Comparison of ENCODE assay signal across 9 cellular contexts in genomic region chr10:86968271-86968993, GRCh38. TPM values are rescaled to one million over a fixed set of nuclear protein-coding genes. Genes with fewer than 3 reads are reported as not detected.
A peak's percentile ranks its signal among the peaks of the same experiment; 100 is the strongest.
DNase-seq lines count a peak whose midpoint lies in the region; ATAC-seq and TF ChIP-seq lines count a peak whose summit lies in the region.
"Had no signal": no experiment of that assay in that cellular context is flagged by ENCODE, and none has a peak within 500 bp of the region (broad histone marks: within the 10 kb centered on the region; RNA-seq: fewer than 3 reads in every experiment).

Gene ADIRF, plus strand, starts transcription at chr10:86968482. Its CDS starts 63 bp downstream, at chr10:86968545.

- no peaks in the 10 kb centered on the region for H3K36me3 ChIP-seq in lung (ENCODE audit: control insufficient read depth in 2 of 2, insufficient read depth in 2 of 2, low read length in 2 of 2)
- no peaks in the 10 kb centered on the region for H3K36me3 ChIP-seq in upper lobe of right lung

- ATAC-seq in lung (ENCODE audit: insufficient read depth, low FRiP score), result no peak
- ATAC-seq in upper lobe of right lung, result peak; percentile 46

- intact Hi-C loops in activated naive CD4-positive, alpha-beta T cell treated with anti-CD3 and anti-CD28 coated beads for 36 hours (cut with micrococcal nuclease), result no loop called here
- intact Hi-C loops in upper lobe of right lung (cut with DNase I), result no loop called here

- no peaks in the 10 kb centered on the region for H3K9me3 ChIP-seq in lung (ENCODE audit: control insufficient read depth in 2 of 2, insufficient read depth in 1 of 2, low read length in 1 of 2)
- H3K9me3 ChIP-seq in upper lobe of right lung, result no peaks in the 10 kb centered on the region

- peak within 1 kb of the TSS; percentile 9 for H3K4me3 Mint-ChIP-seq in activated naive CD4-positive, alpha-beta T cell treated with anti-CD3 and anti-CD28 coated beads for 36 hours
- no peak within 1 kb of the TSS for H3K4me3 Mint-ChIP-seq in chondrocyte (ENCODE audit: unreplicated experiment)

- peaks cover 0 to 35% of the 10 kb centered on the region in 2 donors for H3K4me1 ChIP-seq in lung (ENCODE audit: control insufficient read depth in 2 of 2, insufficient read depth in 2 of 2, low read length in 2 of 2)
- H3K4me1 ChIP-seq in upper lobe of right lung, result peaks cover 44% of the 10 kb centered on the region

- WGBS in lung, 2 donors, result 13 to 14% methylated on average over 52 to 59 of the region's 59 CpGs

- no peaks in the 10 kb centered on the region for H3K9me3 Mint-ChIP-seq in activated naive CD4-positive, alpha-beta T cell treated with anti-CD3 and anti-CD28 coated beads for 36 hours
- H3K9me3 Mint-ChIP-seq in chondrocyte (ENCODE audit: low read depth), result no peaks in the 10 kb centered on the region

- H3K27me3 ChIP-seq in lung (ENCODE audit: control insufficient read depth, insufficient read depth), result no peaks in the 10 kb centered on the region
- no peaks in the 10 kb centered on the region for H3K27me3 ChIP-seq in upper lobe of right lung

- CTCF ChIA-PET in activated naive CD4-positive, alpha-beta T cell treated with anti-CD3 and anti-CD28 coated beads for 36 hours (lab: Charles Lee), result interaction anchor here (1.1 to 2.8 kb wide), 3 partner anchors 25 to 256 kb away, joined by 3 to 10 read pairs (median 4); no protein-coding TSS in a partner anchor

- no peak for DNase-seq in activated naive CD4-positive, alpha-beta T cell treated with anti-CD3 and anti-CD28 coated beads for 36 hours
- no peak for DNase-seq in activated naive CD4-positive, alpha-beta T cell treated with Interleukin-2 at 50 U/mL for 16 hours
- DNase-seq in chondrocyte (ENCODE audit: low spot score), result peak; percentile 93
- peak; percentile 75 for DNase-seq in lung (ENCODE audit: low spot score)
- DNase-seq in upper lobe of right lung, result peak; percentile 86
- no peak for DNase-seq in HuH-7 (ENCODE audit: low spot score)
- DNase-seq in NOMO-1 (lab: John Stamatoyannopoulos, UW; ENCODE audit: unreplicated experiment in 2 of 2), result no peak
- DNase-seq in NCI-H345 treated with DMSO at 0.1 percent for 48 hours (lab: John Stamatoyannopoulos, UW; ENCODE audit: unreplicated experiment), result no peak
- DNase-seq: MV-4-11 had no signal

- H3K27ac Mint-ChIP-seq in activated naive CD4-positive, alpha-beta T cell treated with anti-CD3 and anti-CD28 coated beads for 36 hours, result no peak within 1 kb of the TSS
- H3K27ac Mint-ChIP-seq in chondrocyte (ENCODE audit: unreplicated experiment), result no peak within 1 kb of the TSS

- H3K4me3 ChIP-seq in lung (peak within 1 kb of the TSS; percentile 74), upper lobe of right lung (peak within 1 kb of the TSS; percentile 72)

- no peaks in the 10 kb centered on the region for H3K36me3 Mint-ChIP-seq in activated naive CD4-positive, alpha-beta T cell treated with anti-CD3 and anti-CD28 coated beads for 36 hours (ENCODE audit: low read depth)
- no peaks in the 10 kb centered on the region for H3K36me3 Mint-ChIP-seq in chondrocyte (ENCODE audit: low read depth)

- H3K27ac ChIP-seq in lung (ENCODE audit: low read depth in 1 of 2, low read length in 1 of 2), result peak within 1 kb of the TSS; percentile 45 to 98
- peak within 1 kb of the TSS; percentile 97 for H3K27ac ChIP-seq in upper lobe of right lung

- H3K4me1 Mint-ChIP-seq in activated naive CD4-positive, alpha-beta T cell treated with anti-CD3 and anti-CD28 coated beads for 36 hours (ENCODE audit: low read depth), result peaks cover 46% of the 10 kb centered on the region
- H3K4me1 Mint-ChIP-seq in chondrocyte (ENCODE audit: low read depth), result peaks cover 41% of the 10 kb centered on the region

- no peak for TF ChIP-seq CTCF in chondrocyte (IDR thresholded peaks at IDR 0.05)
- TF ChIP-seq CTCF in lung (IDR thresholded peaks at IDR 0.05; ENCODE audit: control extremely low read depth, extremely low read depth), result no peak
- no peak for TF ChIP-seq CTCF in upper lobe of right lung (IDR thresholded peaks at IDR 0.05)

- no peaks in the 10 kb centered on the region for H3K27me3 Mint-ChIP-seq in activated naive CD4-positive, alpha-beta T cell treated with anti-CD3 and anti-CD28 coated beads for 36 hours (ENCODE audit: low read depth)
- H3K27me3 Mint-ChIP-seq in chondrocyte (ENCODE audit: low read depth), result no peaks in the 10 kb centered on the region

RNA-seq across cellular contexts. Expression of gene ADIRF, which starts in this region (rescaled TPM):
- not detected for total RNA-seq in activated naive CD4-positive, alpha-beta T cell treated with anti-CD3 and anti-CD28 coated beads for 36 hours
- total RNA-seq in chondrocyte (0.54 to 0.65 TPM in 2 of 3 replicates, not detected in the other), lung (100 to 1,000 TPM in 1 of 2 donors, 10 to 100 TPM in 1; 61.4 to 171 TPM), upper lobe of right lung (155 TPM)
- polyA plus RNA-seq in lung, result 100 to 1,000 TPM; 469 to 597 TPM

Comparison
In these comparisons a context has a peak if more than half of its experiments do, and no peak if none do; other contexts are left out.
1. RNA of gene ADIRF (total RNA-seq): 61.4 to 171 TPM in lung and 155 TPM in upper lobe of right lung (single experiment); 0.54 to 0.65 TPM in chondrocyte and not detected in activated naive CD4-positive, alpha-beta T cell treated with anti-CD3 and anti-CD28 coated beads for 36 hours; every median in the first group is over 10 times any median in the second.
2. Peak in DNase-seq in chondrocyte; RNA of the gene not detected or under 1 TPM.
3. DNase-seq: peak in lung (single experiment) and upper lobe of right lung (single experiment); none in activated naive CD4-positive, alpha-beta T cell treated with anti-CD3 and anti-CD28 coated beads for 36 hours (single experiment), activated naive CD4-positive, alpha-beta T cell treated with Interleukin-2 at 50 U/mL for 16 hours (single experiment), HuH-7 (single experiment), NOMO-1 (0 of 2) and NCI-H345 treated with DMSO at 0.1 percent for 48 hours (single experiment).